ENCODE assay signal across 1 cellular context in the genomic region with DNA sequence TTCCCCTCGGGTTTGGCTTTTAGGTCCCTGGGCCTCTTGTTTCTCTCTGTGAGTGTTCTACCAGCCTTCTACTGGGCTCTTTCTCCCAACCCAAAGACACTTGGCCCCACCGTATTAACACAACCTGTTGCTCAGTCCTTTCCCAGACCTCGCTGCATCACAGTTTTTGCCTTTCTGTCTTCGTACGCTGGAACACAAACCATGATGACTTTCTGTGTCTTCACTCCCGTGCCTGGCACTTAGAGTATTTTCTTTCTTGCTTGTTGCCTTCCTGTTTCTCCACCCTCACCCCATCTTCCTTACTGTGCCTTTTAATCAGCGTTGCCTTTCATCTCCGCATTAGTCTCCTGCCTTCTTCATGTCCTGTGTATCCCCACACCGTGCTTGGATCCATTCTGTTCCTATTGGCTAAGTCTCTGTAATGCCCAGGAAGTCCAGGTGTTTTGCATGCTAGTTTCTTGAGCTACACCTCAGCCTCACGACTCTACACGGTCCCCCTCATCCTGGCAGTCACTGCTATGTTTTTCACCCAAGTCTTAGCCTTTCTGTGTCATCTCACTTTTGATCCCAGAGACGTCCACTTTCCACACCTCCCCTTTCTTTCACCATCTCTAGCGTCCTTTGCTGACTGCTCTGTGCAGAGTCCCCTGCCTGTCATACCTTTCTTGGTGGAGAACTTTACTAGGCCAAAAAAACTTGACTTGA.
A peak's percentile ranks its signal among the peaks of the same experiment; 100 is the strongest.
TF ChIP-seq lines count a peak whose summit lies in the region.

No MANE protein-coding gene starts in this region.

TF ChIP-seq in K562, 482 proteins besides CTCF, POLR2A, EP300 and RAD21:
- no peak for TF ChIP-seq NELFE (IDR thresholded peaks at IDR 0.05; ENCODE audit: insufficient read depth, insufficient read length)
- TF ChIP-seq ZNF384 (IDR thresholded peaks at IDR 0.05; ENCODE audit: low read depth, low read length) = no peak
- TF ChIP-seq, protein P1, sequence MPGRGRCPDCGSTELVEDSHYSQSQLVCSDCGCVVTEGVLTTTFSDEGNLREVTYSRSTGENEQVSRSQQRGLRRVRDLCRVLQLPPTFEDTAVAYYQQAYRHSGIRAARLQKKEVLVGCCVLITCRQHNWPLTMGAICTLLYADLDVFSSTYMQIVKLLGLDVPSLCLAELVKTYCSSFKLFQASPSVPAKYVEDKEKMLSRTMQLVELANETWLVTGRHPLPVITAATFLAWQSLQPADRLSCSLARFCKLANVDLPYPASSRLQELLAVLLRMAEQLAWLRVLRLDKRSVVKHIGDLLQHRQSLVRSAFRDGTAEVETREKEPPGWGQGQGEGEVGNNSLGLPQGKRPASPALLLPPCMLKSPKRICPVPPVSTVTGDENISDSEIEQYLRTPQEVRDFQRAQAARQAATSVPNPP (IDR thresholded peaks at IDR 0.05; ENCODE audit: borderline replicate concordance, insufficient read depth, insufficient read length) = no peak
- no peak for TF ChIP-seq ZBTB8A (IDR thresholded peaks at IDR 0.05; ENCODE audit: partially characterized antibody)
- no peak for TF ChIP-seq SIX5 (IDR thresholded peaks at IDR 0.05; ENCODE audit: borderline replicate concordance in 1 of 2, insufficient read depth in 1 of 2, low read depth in 1 of 2, low read length in 2 of 2)
- TF ChIP-seq RBM14 (IDR thresholded peaks at IDR 0.05; ENCODE audit: borderline replicate concordance, insufficient read depth, low read depth, low read length) = no peak
- peak in 1 of 2 experiments; percentile 42; a peak in 1 of 4 replicates for TF ChIP-seq NRF1 (conservative IDR thresholded peaks at IDR 0.05 in 1 of 2, IDR thresholded peaks at IDR 0.05 in 1 of 2)
- TF ChIP-seq PTRF (tag; IDR thresholded peaks at IDR 0.05) = no peak
- TF ChIP-seq TEAD1 (CRISPR knock-in tag; IDR thresholded peaks at IDR 0.05) = no peak
- peak; percentile 18; the same call in 1 of the 2 replicates for TF ChIP-seq SPI1 (IDR thresholded peaks at IDR 0.05; ENCODE audit: borderline replicate concordance, low read depth, low read length)
